2 cellular contexts compared by ENCODE assay signal in genomic region chr1:32960819-32961355, GRCh38.
TF ChIP-seq lines count a peak whose summit lies in the region.

No MANE protein-coding gene starts in this region.

TF ChIP-seq in SK-N-SH, 30 proteins besides CTCF, POLR2A, EP300 and RAD21 (continued from another document):
- TF ChIP-seq FOXM1 (IDR thresholded peaks at IDR 0.05; ENCODE audit: low read depth) (no peak), NRF1 (IDR thresholded peaks at IDR 0.05; ENCODE audit: low read depth, low read length) (no peak), IRF3 (IDR thresholded peaks at IDR 0.05; ENCODE audit: low read depth, low read length) (no peak), TCF12 (IDR thresholded peaks at IDR 0.05) (no peak), MXI1 (IDR thresholded peaks at IDR 0.05; ENCODE audit: low read depth, low read length) (no peak)
- TF ChIP-seq, protein P1, sequence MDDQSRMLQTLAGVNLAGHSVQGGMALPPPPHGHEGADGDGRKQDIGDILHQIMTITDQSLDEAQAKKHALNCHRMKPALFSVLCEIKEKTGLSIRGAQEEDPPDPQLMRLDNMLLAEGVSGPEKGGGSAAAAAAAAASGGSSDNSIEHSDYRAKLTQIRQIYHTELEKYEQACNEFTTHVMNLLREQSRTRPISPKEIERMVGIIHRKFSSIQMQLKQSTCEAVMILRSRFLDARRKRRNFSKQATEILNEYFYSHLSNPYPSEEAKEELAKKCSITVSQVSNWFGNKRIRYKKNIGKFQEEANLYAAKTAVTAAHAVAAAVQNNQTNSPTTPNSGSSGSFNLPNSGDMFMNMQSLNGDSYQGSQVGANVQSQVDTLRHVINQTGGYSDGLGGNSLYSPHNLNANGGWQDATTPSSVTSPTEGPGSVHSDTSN (IDR thresholded peaks at IDR 0.05) = no peak

TF ChIP-seq in SK-N-SH treated with all-trans-retinoic acid at 6 μM for 48 hours, 23 proteins besides CTCF, POLR2A, EP300 and RAD21 (continued from another document):
- no peak for TF ChIP-seq POU6F1 (CRISPR knock-in tag; IDR thresholded peaks at IDR 0.05; ENCODE audit: borderline replicate concordance, low read depth)
- TF ChIP-seq TOX (CRISPR knock-in tag; IDR thresholded peaks at IDR 0.05; ENCODE audit: borderline replicate concordance) = no peak
- TF ChIP-seq ZFP30 (CRISPR knock-in tag; IDR thresholded peaks at IDR 0.05) = no peak
- no peak for TF ChIP-seq ZNF8 (CRISPR knock-in tag; IDR thresholded peaks at IDR 0.05)
